Comparison of ENCODE assay signal across 23 cellular contexts in the genomic region with DNA sequence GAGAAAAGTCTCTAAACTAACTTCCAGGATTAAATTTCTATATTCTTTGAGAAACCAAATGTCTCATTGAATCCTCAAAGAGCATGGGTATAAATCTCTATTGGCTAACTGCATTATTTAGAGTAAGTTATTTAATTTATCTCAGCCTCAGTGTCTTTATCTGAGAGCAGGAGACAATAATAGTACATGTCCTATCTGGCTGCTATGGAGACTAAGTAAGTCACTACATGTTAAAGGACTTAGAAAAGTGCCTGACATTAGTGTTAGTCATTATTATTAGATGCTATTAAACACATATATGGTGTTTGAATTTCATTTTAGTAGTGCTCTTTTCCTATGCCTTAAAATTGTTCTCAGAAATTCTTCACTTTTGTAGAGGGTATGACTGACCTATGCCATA.
"Had no signal": no experiment of that assay in that cellular context is flagged by ENCODE, and none has a peak within 500 bp of the region (broad histone marks: within the 10 kb centered on the region; RNA-seq: fewer than 3 reads in every experiment).

No MANE protein-coding gene starts in this region.

- H3K27ac ChIP-seq: colonic mucosa, coronary artery, dorsolateral prefrontal cortex, epithelial cell of prostate, esophagus muscularis mucosa, esophagus squamous epithelium, foreskin keratinocyte, gastrocnemius medialis, gastroesophageal sphincter, heart right ventricle had no signal

- H3K4me3 ChIP-seq: colonic mucosa, coronary artery, dorsolateral prefrontal cortex, esophagus muscularis mucosa, esophagus squamous epithelium, gastrocnemius medialis, gastroesophageal sphincter, heart right ventricle had no signal

- H3K9me3 ChIP-seq: colonic mucosa, esophagus muscularis mucosa, esophagus squamous epithelium, gastrocnemius medialis, gastroesophageal sphincter, heart right ventricle had no signal

- H3K36me3 ChIP-seq: colonic mucosa, esophagus squamous epithelium, gastrocnemius medialis, heart right ventricle had no signal

- ATAC-seq: effector memory CD8-positive, alpha-beta T cell; esophagus mucosa; foreskin keratinocyte; gastrocnemius medialis; gastroesophageal sphincter had no signal

- DNase-seq: colonic mucosa; cortex of kidney; dermis blood vessel endothelial cell; dorsolateral prefrontal cortex; effector CD4-positive, alpha-beta T cell; effector CD8-positive, alpha-beta T cell; effector memory CD4-positive, alpha-beta T cell; effector memory CD8-positive, alpha-beta T cell; endodermal cell; erythroblast; esophagus squamous epithelium; foreskin fibroblast; foreskin keratinocyte; foreskin melanocyte; gastrocnemius medialis; glutamatergic neuron; head of caudate nucleus; heart right ventricle had no signal

- H3K27me3 ChIP-seq: colonic mucosa, dorsolateral prefrontal cortex, esophagus muscularis mucosa, esophagus squamous epithelium, foreskin keratinocyte, gastrocnemius medialis, gastroesophageal sphincter, heart right ventricle had no signal

- H3K4me1 ChIP-seq: colonic mucosa, esophagus muscularis mucosa, esophagus squamous epithelium, foreskin keratinocyte, gastrocnemius medialis, gastroesophageal sphincter had no signal
